ENCODE assay signal across 38 cellular contexts in the genomic region with DNA sequence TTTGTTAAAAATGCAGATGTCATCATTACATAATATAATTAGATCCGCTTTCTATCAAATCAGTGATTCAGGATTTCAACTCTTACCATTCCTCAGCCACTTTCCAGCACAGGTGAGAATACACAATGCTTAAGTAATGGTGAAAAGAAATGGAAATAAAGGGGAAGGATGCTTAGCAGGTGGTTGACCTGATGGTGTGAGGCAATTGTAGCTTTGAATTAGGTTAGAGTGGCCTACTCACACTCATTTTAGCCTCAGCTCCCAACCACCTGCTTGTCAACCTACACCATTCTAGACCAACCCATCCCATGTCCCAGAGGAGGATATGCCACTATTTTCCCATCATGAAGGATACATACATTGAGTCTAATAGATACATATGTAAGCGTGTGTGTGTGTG.
"Had no signal": no experiment of that assay in that cellular context is flagged by ENCODE, and none has a peak within 500 bp of the region (broad histone marks: within the 10 kb centered on the region; RNA-seq: fewer than 3 reads in every experiment).

No MANE protein-coding gene starts in this region.

- ATAC-seq: activated naive CD4-positive, alpha-beta T cell treated with anti-CD3 and anti-CD28 coated beads, Interleukin-2, amount 50 U/mL, for 72 hours; activated naive CD8-positive, alpha-beta T cell treated with anti-CD3 and anti-CD28 coated beads, Interleukin-2, amount 50 U/mL, for 24 hours; activated T-cell treated with anti-CD3 and anti-CD28 coated beads, Interleukin-2, amount 50 U/mL, for 4 hours; activated T-cell treated with anti-CD3 and anti-CD28 coated beads, Interleukin-2, amount 50 U/mL, for 72 hours; activated T-helper 17 cell treated with anti-CD3 and anti-CD28 coated beads, Interleukin-2, amount 50 U/mL, for 72 hours; body of pancreas had no signal

- H3K4me3 Mint-ChIP-seq: activated naive CD4-positive, alpha-beta T cell treated with anti-CD3 and anti-CD28 coated beads for 36 hours; activated naive CD4-positive, alpha-beta T cell treated with anti-CD3 and anti-CD28 coated beads, Interleukin-2, amount 10 ng/mL, durations not matched to agents 7 days and 5 days; activated naive CD4-positive, alpha-beta T cell treated with anti-CD3 and anti-CD28 coated beads, Interleukin-2, amount 50 U/mL, for 24 hours; activated naive CD8-positive, alpha-beta T cell; activated naive CD8-positive, alpha-beta T cell treated with anti-CD3 and anti-CD28 coated beads for 36 hours; activated naive CD8-positive, alpha-beta T cell treated with anti-CD3 and anti-CD28 coated beads, Interleukin-2, amount 10 ng/mL, durations not matched to agents 7 days and 5 days; activated naive CD8-positive, alpha-beta T cell treated with anti-CD3 and anti-CD28 coated beads, Interleukin-2, amount 50 U/mL, for 24 hours; activated T-cell treated with anti-CD3 and anti-CD28 coated beads, Interleukin-2, amount 50 U/mL, for 24 hours; activated T-cell treated with anti-CD3 and anti-CD28 coated beads, Interleukin-2, amount 50 U/mL, for 4 hours; activated T-cell treated with anti-CD3 and anti-CD28 coated beads, Interleukin-2, amount 50 U/mL, for 72 hours; activated T-helper 1 cell treated with anti-CD3 and anti-CD28 coated beads, Interleukin-12 subunit alpha, Interleukin-12 subunit beta, Interleukin-2, Interleukin-4 antibody, amounts not matched to agents 30 ng/mL and 10 ng/mL and 1 ng/mL, durations not matched to agents 14 hours and 24 hours and 36 hours; activated T-helper 17 cell treated with anti-CD3 and anti-CD28 coated beads, Interleukin-2, amount 50 U/mL, for 72 hours; brain; central memory CD8-positive, alpha-beta T cell had no signal

- H3K4me1 Mint-ChIP-seq: activated naive CD4-positive, alpha-beta T cell treated with anti-CD3 and anti-CD28 coated beads, Interleukin-2, amount 10 ng/mL, durations not matched to agents 7 days and 5 days; activated naive CD4-positive, alpha-beta T cell treated with anti-CD3 and anti-CD28 coated beads, Interleukin-2, amount 50 U/mL, for 24 hours; activated naive CD8-positive, alpha-beta T cell treated with anti-CD3 and anti-CD28 coated beads for 36 hours; activated naive CD8-positive, alpha-beta T cell treated with anti-CD3 and anti-CD28 coated beads, Interleukin-2, amount 10 ng/mL, durations not matched to agents 7 days and 5 days; activated naive CD8-positive, alpha-beta T cell treated with anti-CD3 and anti-CD28 coated beads, Interleukin-2, amount 50 U/mL, for 24 hours; activated T-helper 17 cell treated with anti-CD3 and anti-CD28 coated beads, Interleukin-2, amount 50 U/mL, for 72 hours; brain; central memory CD8-positive, alpha-beta T cell had no signal

- H3K9me3 ChIP-seq: adrenal gland, ascending aorta, body of pancreas, breast epithelium had no signal

- H3K4me3 ChIP-seq: adrenal gland, ascending aorta, body of pancreas, breast epithelium, cardiac muscle cell had no signal

- H3K4me1 ChIP-seq: adrenal gland, ascending aorta, body of pancreas, breast epithelium had no signal

- H3K27me3 ChIP-seq: adrenal gland, ascending aorta, body of pancreas, brain microvascular endothelial cell, breast epithelium, cardiac muscle cell had no signal

- H3K36me3 ChIP-seq: adrenal gland, ascending aorta, brain microvascular endothelial cell, breast epithelium, cardiac muscle cell had no signal

- H3K9me3 Mint-ChIP-seq: activated naive CD4-positive, alpha-beta T cell treated with anti-CD3 and anti-CD28 coated beads for 36 hours; activated naive CD4-positive, alpha-beta T cell treated with anti-CD3 and anti-CD28 coated beads, Interleukin-2, amount 10 ng/mL, durations not matched to agents 7 days and 5 days; activated naive CD4-positive, alpha-beta T cell treated with anti-CD3 and anti-CD28 coated beads, Interleukin-2, amount 50 U/mL, for 24 hours; activated naive CD4-positive, alpha-beta T cell treated with anti-CD3 and anti-CD28 coated beads, Interleukin-2, amount 50 U/mL, for 72 hours; activated naive CD8-positive, alpha-beta T cell treated with anti-CD3 and anti-CD28 coated beads for 36 hours; activated naive CD8-positive, alpha-beta T cell treated with anti-CD3 and anti-CD28 coated beads, Interleukin-2, amount 10 ng/mL, durations not matched to agents 7 days and 5 days; activated naive CD8-positive, alpha-beta T cell treated with anti-CD3 and anti-CD28 coated beads, Interleukin-2, amount 50 U/mL, for 24 hours; activated T-cell treated with anti-CD3 and anti-CD28 coated beads, Interleukin-2, amount 50 U/mL, for 24 hours; activated T-cell treated with anti-CD3 and anti-CD28 coated beads, Interleukin-2, amount 50 U/mL, for 4 hours; activated T-cell treated with anti-CD3 and anti-CD28 coated beads, Interleukin-2, amount 50 U/mL, for 72 hours; activated T-helper 1 cell treated with anti-CD3 and anti-CD28 coated beads, Interleukin-12 subunit alpha, Interleukin-12 subunit beta, Interleukin-2, Interleukin-4 antibody, amounts not matched to agents 30 ng/mL and 10 ng/mL and 1 ng/mL, durations not matched to agents 14 hours and 24 hours and 36 hours; activated T-helper 17 cell treated with anti-CD3 and anti-CD28 coated beads, Interleukin-2, amount 50 U/mL, for 72 hours; activated T-helper 2 cell treated with anti-CD3 and anti-CD28 coated beads, Interferon-gamma antibody, Interleukin-2, Interleukin-4, amounts not matched to agents 10 μg/mL and 5 μg/mL and 100 μg/mL, durations not matched to agents 14 hours and 24 hours and 36 hours; brain; central memory CD8-positive, alpha-beta T cell had no signal

- H3K27ac Mint-ChIP-seq: activated naive CD4-positive, alpha-beta T cell treated with anti-CD3 and anti-CD28 coated beads for 36 hours; activated naive CD4-positive, alpha-beta T cell treated with anti-CD3 and anti-CD28 coated beads, Interleukin-2, amount 10 ng/mL, durations not matched to agents 7 days and 5 days; activated naive CD4-positive, alpha-beta T cell treated with anti-CD3 and anti-CD28 coated beads, Interleukin-2, amount 50 U/mL, for 24 hours; activated naive CD4-positive, alpha-beta T cell treated with anti-CD3 and anti-CD28 coated beads, Interleukin-2, amount 50 U/mL, for 72 hours; activated naive CD8-positive, alpha-beta T cell; activated naive CD8-positive, alpha-beta T cell treated with anti-CD3 and anti-CD28 coated beads for 36 hours; activated naive CD8-positive, alpha-beta T cell treated with anti-CD3 and anti-CD28 coated beads, Interleukin-2, amount 10 ng/mL, durations not matched to agents 7 days and 5 days; activated naive CD8-positive, alpha-beta T cell treated with anti-CD3 and anti-CD28 coated beads, Interleukin-2, amount 50 U/mL, for 24 hours; activated T-cell treated with anti-CD3 and anti-CD28 coated beads, Interleukin-2, amount 50 U/mL, for 24 hours; activated T-cell treated with anti-CD3 and anti-CD28 coated beads, Interleukin-2, amount 50 U/mL, for 72 hours; activated T-helper 1 cell treated with anti-CD3 and anti-CD28 coated beads, Interleukin-12 subunit alpha, Interleukin-12 subunit beta, Interleukin-2, Interleukin-4 antibody, amounts not matched to agents 30 ng/mL and 10 ng/mL and 1 ng/mL, durations not matched to agents 14 hours and 24 hours and 36 hours; activated T-helper 17 cell treated with anti-CD3 and anti-CD28 coated beads, Interleukin-2, amount 50 U/mL, for 72 hours; activated T-helper 2 cell treated with anti-CD3 and anti-CD28 coated beads, Interferon-gamma antibody, Interleukin-2, Interleukin-4, amounts not matched to agents 10 μg/mL and 5 μg/mL and 100 μg/mL, durations not matched to agents 14 hours and 24 hours and 36 hours; brain had no signal

- H3K36me3 Mint-ChIP-seq: activated naive CD4-positive, alpha-beta T cell treated with anti-CD3 and anti-CD28 coated beads, Interleukin-2, amount 10 ng/mL, durations not matched to agents 7 days and 5 days; activated naive CD4-positive, alpha-beta T cell treated with anti-CD3 and anti-CD28 coated beads, Interleukin-2, amount 50 U/mL, for 24 hours; activated naive CD4-positive, alpha-beta T cell treated with anti-CD3 and anti-CD28 coated beads, Interleukin-2, amount 50 U/mL, for 72 hours; activated naive CD8-positive, alpha-beta T cell; activated naive CD8-positive, alpha-beta T cell treated with anti-CD3 and anti-CD28 coated beads for 36 hours; activated naive CD8-positive, alpha-beta T cell treated with anti-CD3 and anti-CD28 coated beads, Interleukin-2, amount 10 ng/mL, durations not matched to agents 7 days and 5 days; brain had no signal

- DNase-seq: activated effector memory CD4-positive, alpha-beta T cell treated with anti-CD3 and anti-CD28 coated beads, Interleukin-2, amount 50 U/mL, for 16 hours; activated effector memory CD4-positive, alpha-beta T cell treated with Interleukin-2 at 50 U/mL for 16 hours; activated gamma-delta T cell; activated naive CD4-positive, alpha-beta T cell; activated naive CD4-positive, alpha-beta T cell treated with anti-CD3 and anti-CD28 coated beads for 36 hours; activated naive CD4-positive, alpha-beta T cell treated with anti-CD3 and anti-CD28 coated beads, Interleukin-2, amount 10 ng/mL, durations not matched to agents 7 days and 5 days; activated naive CD4-positive, alpha-beta T cell treated with anti-CD3 and anti-CD28 coated beads, Interleukin-2, amount 50 U/mL, for 16 hours; activated naive CD4-positive, alpha-beta T cell treated with Interleukin-2 at 50 U/mL for 16 hours; activated naive CD8-positive, alpha-beta T cell treated with anti-CD3 and anti-CD28 coated beads for 36 hours; activated naive CD8-positive, alpha-beta T cell treated with anti-CD3 and anti-CD28 coated beads, Interleukin-2, amount 10 ng/mL, durations not matched to agents 7 days and 5 days; activated naive CD8-positive, alpha-beta T cell treated with anti-CD3 and anti-CD28 coated beads, Interleukin-2, amount 50 U/mL, for 24 hours; activated T-cell treated with anti-CD3 and anti-CD28 coated beads for 4 hours; activated T-cell treated with anti-CD3 and anti-CD28 coated beads, Interleukin-2, amount 50 U/mL, for 1 hour; activated T-cell treated with anti-CD3 and anti-CD28 coated beads, Interleukin-2, amount 50 U/mL, for 24 hours; activated T-cell treated with anti-CD3 and anti-CD28 coated beads, Interleukin-2, amount 50 U/mL, for 4 hours; activated T-cell treated with anti-CD3 and anti-CD28 coated beads, Interleukin-2, amount 50 U/mL, for 48 hours; activated T-cell treated with anti-CD3 and anti-CD28 coated beads, Interleukin-2, amount 50 U/mL, for 72 hours; adrenal gland; amniotic stem cell; amygdala; anterior cingulate cortex; aorta; body of pancreas; brain microvascular endothelial cell; caudate nucleus; central memory CD4-positive, alpha-beta T cell; cerebellar nuclear complex had no signal

- H3K27ac ChIP-seq: adrenal gland, ascending aorta, body of pancreas, brain microvascular endothelial cell, breast epithelium, cardiac muscle cell had no signal
